16 cellular contexts compared by ENCODE assay signal in genomic region chr11:88318017-88318416, GRCh38. TPM values are rescaled to one million over a fixed set of nuclear protein-coding genes. Genes with fewer than 3 reads are reported as not detected.
DNase-seq lines count a peak whose midpoint lies in the region; ATAC-seq and TF ChIP-seq lines count a peak whose summit lies in the region.
"Had no signal": no experiment of that assay in that cellular context is flagged by ENCODE, and none has a peak within 500 bp of the region (broad histone marks: within the 10 kb centered on the region; RNA-seq: fewer than 3 reads in every experiment).

No MANE protein-coding gene starts in this region.

- peak overlapping the region; percentile 29 for H3K27ac Mint-ChIP-seq in central memory CD8-positive, alpha-beta T cell (ENCODE audit: low read depth)
- peak overlapping the region; percentile 31 for H3K27ac Mint-ChIP-seq in mesothelial cell of epicardium
- H3K27ac Mint-ChIP-seq: B cell; CD4-positive, CD25-positive, alpha-beta regulatory T cell had no signal

- no peak for TF ChIP-seq POLR2A in esophagus squamous epithelium (IDR thresholded peaks at IDR 0.05)

- no peaks in the 10 kb centered on the region for H3K36me3 ChIP-seq in esophagus squamous epithelium

- H3K9me3 ChIP-seq in esophagus squamous epithelium: no peaks in the 10 kb centered on the region
- H3K9me3 ChIP-seq: Caco-2, HAP-1 had no signal

- peaks cover 59% of the 10 kb centered on the region for H3K4me1 Mint-ChIP-seq in central memory CD8-positive, alpha-beta T cell
- H3K4me1 Mint-ChIP-seq in mesothelial cell of epicardium: peaks cover 21% of the 10 kb centered on the region
- H3K4me1 Mint-ChIP-seq: B cell had no signal

- no peaks in the 10 kb centered on the region for H3K27me3 Mint-ChIP-seq in central memory CD8-positive, alpha-beta T cell
- no peaks in the 10 kb centered on the region for H3K27me3 Mint-ChIP-seq in mesothelial cell of epicardium (ENCODE audit: low read depth)
- H3K27me3 Mint-ChIP-seq: B cell; CD4-positive, CD25-positive, alpha-beta regulatory T cell had no signal

- peaks cover 0 to 51% (median 5%) of the 10 kb centered on the region in 3 donors for H3K4me1 ChIP-seq in esophagus squamous epithelium
- H3K4me1 ChIP-seq: Caco-2, HAP-1 had no signal

- 56 to 62% methylated on average over 2 of the region's 2 CpGs for WGBS in esophagus squamous epithelium, 2 donors

- no peak overlapping the region for H3K4me3 Mint-ChIP-seq in central memory CD8-positive, alpha-beta T cell
- no peak overlapping the region for H3K4me3 Mint-ChIP-seq in mesothelial cell of epicardium
- H3K4me3 Mint-ChIP-seq: B cell had no signal

- no peak for TF ChIP-seq CTCF in esophagus squamous epithelium (IDR thresholded peaks at IDR 0.05)
- no peak for TF ChIP-seq CTCF in mesothelial cell of epicardium (IDR thresholded peaks at IDR 0.05; ENCODE audit: unreplicated experiment)

- intact Hi-C loops in esophagus squamous epithelium (cut with DNase I): no loop called here

- ATAC-seq in central memory CD8-positive, alpha-beta T cell (replicated peaks; ENCODE audit: extremely low read depth, poor library complexity, severe bottlenecking): no peak
- ATAC-seq in HG03159 (IDR thresholded peaks at IDR 0.05; ENCODE audit: unreplicated experiment) (no peak), GM18873 (IDR thresholded peaks at IDR 0.05; ENCODE audit: low FRiP score, unreplicated experiment) (no peak)

- no peaks in the 10 kb centered on the region for H3K27me3 ChIP-seq in esophagus squamous epithelium

- H3K4me3 ChIP-seq in esophagus squamous epithelium: no peak overlapping the region
- H3K4me3 ChIP-seq: HAP-1, PC-9 had no signal

- H3K27ac ChIP-seq in esophagus squamous epithelium: peak overlapping the region in 3 of 4 donors; percentile 15 to 34 (median 18)
- H3K27ac ChIP-seq: PC-9 had no signal

- no peak for DNase-seq in central memory CD8-positive, alpha-beta T cell (ENCODE audit: low spot score in 2 of 2)
- no peak for DNase-seq in esophagus squamous epithelium (lab: John Stamatoyannopoulos, UW)
- DNase-seq in mesothelial cell of epicardium (ENCODE audit: low spot score in 2 of 2, unreplicated experiment in 2 of 2): no peak
- DNase-seq in cerebellar cortex (ENCODE audit: low spot score): no peak
- no peak for DNase-seq in SHP77 (lab: John Stamatoyannopoulos, UW)
- DNase-seq: Caco-2; CD4-positive, CD25-positive, alpha-beta regulatory T cell; KBM-7; NCI-H1436; NCI-H2029; NCI-H510A; PC-9 had no signal

- H3K9me3 Mint-ChIP-seq in central memory CD8-positive, alpha-beta T cell: no peaks in the 10 kb centered on the region
- H3K9me3 Mint-ChIP-seq in mesothelial cell of epicardium: peaks cover 16% of the 10 kb centered on the region
- H3K9me3 Mint-ChIP-seq: CD4-positive, CD25-positive, alpha-beta regulatory T cell had no signal

- peaks cover 19% of the 10 kb centered on the region for H3K36me3 Mint-ChIP-seq in central memory CD8-positive, alpha-beta T cell (ENCODE audit: insufficient read depth)
- H3K36me3 Mint-ChIP-seq in mesothelial cell of epicardium: peaks cover 28% of the 10 kb centered on the region

RNA-seq across cellular contexts. Expression of gene CTSC, which starts 19.5 kb away (rescaled TPM):
- total RNA-seq in esophagus squamous epithelium: 100 to 1,000 TPM in 2 of 4 donors, 10 to 100 TPM in 2; 38.5 to 167 (median 109) TPM
- 230 to 233 TPM (median 233 TPM) in 3 replicates for total RNA-seq in mesothelial cell of epicardium
